In genomic region chr4:11427201-11427996, GRCh38 we compare ENCODE assay signal across 8 cellular contexts. TPM values are rescaled to one million over a fixed set of nuclear protein-coding genes. Genes with fewer than 3 reads are reported as not detected.
DNase-seq lines count a peak whose midpoint lies in the region; ATAC-seq and TF ChIP-seq lines count a peak whose summit lies in the region.

No MANE protein-coding gene starts in this region.

- peak overlapping the region; percentile 32 for H3K4me3 ChIP-seq in lung

- no peaks in the 10 kb centered on the region for H3K9me3 ChIP-seq in lung (ENCODE audit: control insufficient read depth in 2 of 2, insufficient read depth in 1 of 2, low read length in 1 of 2)

- no peak overlapping the region for H3K27ac ChIP-seq in lung (ENCODE audit: low read depth in 1 of 2, low read length in 1 of 2)
- peak overlapping the region; percentile 17 for H3K27ac ChIP-seq in temporal lobe (ENCODE audit: low read depth, low read length)

- 5 to 6% methylated on average over 42 to 43 of the region's 43 CpGs for WGBS in lung, 2 donors

- peaks cover 0 to 19% of the 10 kb centered on the region in 2 donors for H3K4me1 ChIP-seq in lung (ENCODE audit: control insufficient read depth in 2 of 2, insufficient read depth in 2 of 2, low read length in 2 of 2)

- TF ChIP-seq CTCF in lung (IDR thresholded peaks at IDR 0.05; ENCODE audit: control extremely low read depth, extremely low read depth): no peak

- ATAC-seq in lung (ENCODE audit: insufficient read depth, low FRiP score) (no peak), HG03045 (IDR thresholded peaks at IDR 0.05; ENCODE audit: unreplicated experiment) (no peak), GM21825 (IDR thresholded peaks at IDR 0.05; ENCODE audit: unreplicated experiment) (no peak)

- no peaks in the 10 kb centered on the region for H3K36me3 ChIP-seq in lung (ENCODE audit: control insufficient read depth in 2 of 2, insufficient read depth in 2 of 2, low read length in 2 of 2)

- peak; percentile 41 for DNase-seq in NCI-H748 (lab: John Stamatoyannopoulos, UW; ENCODE audit: unreplicated experiment)
- DNase-seq in NCI-H748 treated with DMSO at 0.1 percent for 48 hours (lab: John Stamatoyannopoulos, UW): no peak
- DNase-seq in cerebellum (ENCODE audit: low spot score): peak; percentile 54
- DNase-seq in lung (ENCODE audit: low spot score): no peak
- no peak for DNase-seq in stimulated activated CD4-positive, alpha-beta T cell treated with anti-CD3 and anti-CD28 coated beads, Interleukin-15, amount 100 ng/mL, for 24 hours

- no peaks in the 10 kb centered on the region for H3K27me3 ChIP-seq in lung (ENCODE audit: control insufficient read depth, insufficient read depth)

RNA-seq across cellular contexts. Expression of gene HS3ST1, which starts 1.3 kb away (rescaled TPM):
- 2.4 TPM for total RNA-seq in cerebellum
- 10 to 100 TPM; 12.7 to 15.4 TPM for total RNA-seq in lung
- polyA plus RNA-seq in lung: 1 to 10 TPM; 1.7 to 9.4 TPM
- 4.4 TPM for total RNA-seq in temporal lobe

Comparison
In these comparisons a context has a peak if more than half of its experiments do, and no peak if none do; other contexts are left out.
1. DNase-seq: peak in NCI-H748 (single experiment) and cerebellum (single experiment); none in NCI-H748 treated with DMSO at 0.1 percent for 48 hours (single experiment), lung (single experiment) and stimulated activated CD4-positive, alpha-beta T cell treated with anti-CD3 and anti-CD28 coated beads, Interleukin-15, amount 100 ng/mL, for 24 hours (single experiment).